Comparison of ENCODE assay signal across 1 cellular context in genomic region chr12:67540920-67541624, GRCh38.
TF ChIP-seq lines count a peak whose summit lies in the region.

No MANE protein-coding gene starts in this region.

TF ChIP-seq in HCT116, 20 proteins besides CTCF, POLR2A, EP300 and RAD21 (continued from another document):
- no peak for TF ChIP-seq SRF (IDR thresholded peaks at IDR 0.05; ENCODE audit: low read depth)
TF ChIP-seq in HCT116: peak in this region for 0.
